14 cellular contexts compared by ENCODE assay signal in genomic region chr9:110745656-110746055, GRCh38.
DNase-seq lines count a peak whose midpoint lies in the region; ATAC-seq and TF ChIP-seq lines count a peak whose summit lies in the region.
"Had no signal": no experiment of that assay in that cellular context is flagged by ENCODE, and none has a peak within 500 bp of the region (broad histone marks: within the 10 kb centered on the region; RNA-seq: fewer than 3 reads in every experiment).

No MANE protein-coding gene starts in this region.

- no peak overlapping the region for H2AFZ ChIP-seq in PC-9

- H3K27me3 ChIP-seq in PC-9 (ENCODE audit: insufficient read depth, low read depth) (no peaks in the 10 kb centered on the region), gastrocnemius medialis (no peaks in the 10 kb centered on the region)

- H3K9me3 Mint-ChIP-seq in activated CD8-positive, alpha-beta T cell treated with anti-CD3 and anti-CD28 coated beads for 36 hours = no peaks in the 10 kb centered on the region
- H3K9me3 Mint-ChIP-seq in CD14-positive monocyte = peaks cover 0 to 4% (median 0%) of the 10 kb centered on the region in 7 donors
- H3K9me3 Mint-ChIP-seq: stimulated activated naive CD8-positive, alpha-beta T cell treated with anti-CD3 and anti-CD28 coated beads, Interleukin-15, Interleukin-2, amounts not matched to agents 100 ng/mL and 50 ng/mL, for 24 hours had no signal

- no peak overlapping the region for H3K27ac Mint-ChIP-seq in activated CD8-positive, alpha-beta T cell treated with anti-CD3 and anti-CD28 coated beads for 36 hours
- no peak overlapping the region for H3K27ac Mint-ChIP-seq in CD14-positive monocyte
- H3K27ac Mint-ChIP-seq: activated T-cell treated with anti-CD3 and anti-CD28 coated beads, Interleukin-2, amount 50 U/mL, for 72 hours; progenitor cell of endocrine pancreas; stimulated activated naive CD8-positive, alpha-beta T cell treated with anti-CD3 and anti-CD28 coated beads, Interleukin-15, Interleukin-2, amounts not matched to agents 100 ng/mL and 50 ng/mL, for 24 hours had no signal

- TF ChIP-seq POLR2A in gastrocnemius medialis (IDR thresholded peaks at IDR 0.05) = no peak

- DNase-seq in ELR (ENCODE audit: low read depth) = peak; percentile 37
- DNase-seq in PC-9 = peak; percentile 41 to 71
- DNase-seq in epithelial cell of prostate (ENCODE audit: low read depth, low spot score) = no peak
- peak in 1 of 2 donors; percentile 67 for DNase-seq in gastrocnemius medialis
- no peak for DNase-seq in NCI-H524 treated with DMSO at 0.1 percent for 48 hours (lab: John Stamatoyannopoulos, UW)
- no peak for DNase-seq in activated CD8-positive, alpha-beta T cell treated with anti-CD3 and anti-CD28 coated beads for 36 hours
- DNase-seq in CD14-positive monocyte (ENCODE audit: low spot score) = no peak
- DNase-seq: activated T-cell treated with anti-CD3 and anti-CD28 coated beads, Interleukin-2, amount 50 U/mL, for 72 hours; KBM-7; NCI-H2081 treated with DMSO at 0.1 percent for 48 hours; T-helper 1 cell had no signal

- H3K4me3 Mint-ChIP-seq in activated CD8-positive, alpha-beta T cell treated with anti-CD3 and anti-CD28 coated beads for 36 hours = no peak overlapping the region
- H3K4me3 Mint-ChIP-seq in CD14-positive monocyte = no peak overlapping the region
- H3K4me3 Mint-ChIP-seq: activated T-cell treated with anti-CD3 and anti-CD28 coated beads, Interleukin-2, amount 50 U/mL, for 72 hours; stimulated activated naive CD8-positive, alpha-beta T cell treated with anti-CD3 and anti-CD28 coated beads, Interleukin-15, Interleukin-2, amounts not matched to agents 100 ng/mL and 50 ng/mL, for 24 hours had no signal

- H3F3A ChIP-seq in PC-9 (ENCODE audit: insufficient read depth, low read depth) = peaks cover 37% of the 10 kb centered on the region

- no peaks in the 10 kb centered on the region for H3K27me3 Mint-ChIP-seq in activated CD8-positive, alpha-beta T cell treated with anti-CD3 and anti-CD28 coated beads for 36 hours
- peaks cover 1 to 3% (median 2%) of the 10 kb centered on the region in 3 donors for H3K27me3 Mint-ChIP-seq in CD14-positive monocyte (ENCODE audit: low read depth in 3 of 3)
- H3K27me3 Mint-ChIP-seq: progenitor cell of endocrine pancreas; stimulated activated naive CD8-positive, alpha-beta T cell treated with anti-CD3 and anti-CD28 coated beads, Interleukin-15, Interleukin-2, amounts not matched to agents 100 ng/mL and 50 ng/mL, for 24 hours had no signal

- no peaks in the 10 kb centered on the region for H3K79me2 ChIP-seq in PC-9 (ENCODE audit: low read depth)

- CTCF ChIA-PET in PC-9 (lab: Charles Lee) = interaction anchor here (0.6 kb wide), 1 partner anchor 612 kb away, joined by 3 read pairs; no protein-coding TSS in a partner anchor
- CTCF ChIA-PET in activated CD8-positive, alpha-beta T cell treated with anti-CD3 and anti-CD28 coated beads for 36 hours (lab: Charles Lee) = no interaction called here

- H3K9me2 ChIP-seq in PC-9 (ENCODE audit: insufficient read depth) = no peaks in the 10 kb centered on the region

- peaks cover 48% of the 10 kb centered on the region for H3K4me1 ChIP-seq in PC-9 (replicated peaks; ENCODE audit: insufficient read depth)
- H3K4me1 ChIP-seq in gastrocnemius medialis = peaks cover 16 to 31% of the 10 kb centered on the region in 2 donors

- H3K4me2 ChIP-seq in PC-9 = peak overlapping the region; percentile 67

- TF ChIP-seq CTCF in PC-9 (conservative IDR thresholded peaks at IDR 0.05) (no peak), gastrocnemius medialis (IDR thresholded peaks at IDR 0.05 in 4 of 5, conservative IDR thresholded peaks at IDR 0.05 in 1 of 5) (no peak), CD14-positive monocyte (IDR thresholded peaks at IDR 0.05) (no peak)
- no peak for TF ChIP-seq CTCF in activated CD8-positive, alpha-beta T cell treated with anti-CD3 and anti-CD28 coated beads for 36 hours (IDR thresholded peaks at IDR 0.05)

- H3K4me3 ChIP-seq in PC-9 (0 out of 2 replicates have a peak overlapping the region, but pooled peaks have one; percentile 15), gastrocnemius medialis (peak overlapping the region in 1 of 4 donors; percentile 5)

- no peaks in the 10 kb centered on the region for H4K20me1 ChIP-seq in PC-9 (ENCODE audit: insufficient read depth)

- no peaks in the 10 kb centered on the region for H3K4me1 Mint-ChIP-seq in activated CD8-positive, alpha-beta T cell treated with anti-CD3 and anti-CD28 coated beads for 36 hours (ENCODE audit: low read depth)
- no peaks in the 10 kb centered on the region for H3K4me1 Mint-ChIP-seq in CD14-positive monocyte

- H3K9me3 ChIP-seq in PC-9 (ENCODE audit: insufficient read depth, low read depth) (peaks cover 17% of the 10 kb centered on the region; the same call in 1 of the 2 replicates), gastrocnemius medialis (no peaks in the 10 kb centered on the region)

- ATAC-seq in gastrocnemius medialis (peak; percentile 46 to 55), HG02884 (IDR thresholded peaks at IDR 0.05; ENCODE audit: unreplicated experiment) (no peak)
- no peak for ATAC-seq in activated CD8-positive, alpha-beta T cell treated with anti-CD3 and anti-CD28 coated beads for 36 hours
- ATAC-seq: activated T-cell treated with anti-CD3 and anti-CD28 coated beads, Interleukin-2, amount 50 U/mL, for 72 hours had no signal

- H3K36me3 ChIP-seq in PC-9 (ENCODE audit: low read depth) (0 out of 2 replicates have a peak, but pooled peaks cover under 1% of the 10 kb centered on the region), gastrocnemius medialis (no peaks in the 10 kb centered on the region)

- no peaks in the 10 kb centered on the region for H3K36me3 Mint-ChIP-seq in activated CD8-positive, alpha-beta T cell treated with anti-CD3 and anti-CD28 coated beads for 36 hours (ENCODE audit: low read depth)
- H3K36me3 Mint-ChIP-seq in CD14-positive monocyte = no peaks in the 10 kb centered on the region

- intact Hi-C loops in PC-9 (cut with micrococcal nuclease; ENCODE audit: unreplicated experiment) = loop anchor here (2.0 to 10.0 kb wide), 7 partner anchors 89 to 553 kb away; partner anchors contain the start of genes LPAR1 and TXN
- intact Hi-C loops in gastrocnemius medialis (cut with DNase I; ENCODE audit: low total_unique reads) = loop anchor here (5.0 to 10.0 kb wide), 2 partner anchors 88 to 739 kb away; partner anchors contain the start of gene ECPAS
- intact Hi-C loops in activated CD8-positive, alpha-beta T cell treated with anti-CD3 and anti-CD28 coated beads for 36 hours (cut with micrococcal nuclease) = no loop called here
- intact Hi-C loops in CD14-positive monocyte (cut with micrococcal nuclease) = no loop called here

- POLR2A ChIA-PET in PC-9 (lab: Charles Lee; ENCODE audit: unreplicated experiment) = interaction anchor here (0.6 to 0.7 kb wide), 2 partner anchors 195 to 389 kb away, joined by 4 to 10 read pairs; no protein-coding TSS in a partner anchor
- POLR2A ChIA-PET in activated CD8-positive, alpha-beta T cell treated with anti-CD3 and anti-CD28 coated beads for 36 hours (lab: Charles Lee) = no interaction called here

- H3K27ac ChIP-seq in PC-9 (peak overlapping the region; percentile 87), epithelial cell of prostate (peak overlapping the region; percentile 91), gastrocnemius medialis (peak overlapping the region; percentile 83 to 88 (median 85))

- in situ Hi-C loops in gastrocnemius medialis (cut with MboI; ENCODE audit: low sequenced_read_pairs in 4 of 4) = loop anchor here in 2 of 4 donors (10.0 to 25.0 kb wide), 2 partner anchors 91 to 92 kb away; no protein-coding TSS in a partner anchor

- no TSS peak for BruUV-seq in PC-9 (replicated peaks; lab: Mats Ljungman, UMichigan)

Comparison
In these comparisons a context has a peak if more than half of its experiments do, and no peak if none do; other contexts are left out.
1. DNase-seq: peak in ELR (single experiment) and PC-9 (2 of 2); none in epithelial cell of prostate (single experiment), NCI-H524 treated with DMSO at 0.1 percent for 48 hours (single experiment), activated CD8-positive, alpha-beta T cell treated with anti-CD3 and anti-CD28 coated beads for 36 hours (single experiment) and CD14-positive monocyte (single experiment).
2. ATAC-seq: peak in gastrocnemius medialis (2 of 2); none in HG02884 (single experiment) and activated CD8-positive, alpha-beta T cell treated with anti-CD3 and anti-CD28 coated beads for 36 hours (single experiment).
3. intact Hi-C loops: an anchor here in PC-9 (2.0 to 10.0 kb wide) and gastrocnemius medialis (5.0 to 10.0 kb wide); none called in activated CD8-positive, alpha-beta T cell treated with anti-CD3 and anti-CD28 coated beads for 36 hours and CD14-positive monocyte.
4. Peak in every context shown above with its lines, with median percentiles within 50 percentile points of each other: H3K27ac ChIP-seq.